22 cellular contexts compared by ENCODE assay signal in genomic region chr18:3069671-3070433, GRCh38. TPM values are rescaled to one million over a fixed set of nuclear protein-coding genes. Genes with fewer than 3 reads are reported as not detected.
DNase-seq lines count a peak whose midpoint lies in the region; ATAC-seq and TF ChIP-seq lines count a peak whose summit lies in the region.
"Had no signal": no experiment of that assay in that cellular context is flagged by ENCODE, and none has a peak within 500 bp of the region (broad histone marks: within the 10 kb centered on the region; RNA-seq: fewer than 3 reads in every experiment).

No MANE protein-coding gene starts in this region.

- no peak overlapping the region for H3K27ac ChIP-seq in esophagus muscularis mucosa (replicated peaks in 1 of 4)
- H3K27ac ChIP-seq: BLaER1, heart right ventricle, SK-N-MC, suprapubic skin had no signal

- H3K9me3 ChIP-seq in T-helper 17 cell (ENCODE audit: control insufficient read depth, low read length, poor library complexity, severe bottlenecking), result no peaks in the 10 kb centered on the region
- no peaks in the 10 kb centered on the region for H3K9me3 ChIP-seq in esophagus muscularis mucosa
- H3K9me3 ChIP-seq: heart right ventricle, MG63, suprapubic skin had no signal

- H3K4me1 ChIP-seq in esophagus muscularis mucosa, result no peaks in the 10 kb centered on the region
- H3K4me1 ChIP-seq: suprapubic skin had no signal

- peaks cover 3% of the 10 kb centered on the region for H3K36me3 Mint-ChIP-seq in activated CD4-positive, alpha-beta T cell treated with anti-CD3 and anti-CD28 coated beads, Interleukin-2, amount 10 ng/mL, durations not matched to agents 24 days and 14 days (ENCODE audit: low read depth)
- no peaks in the 10 kb centered on the region for H3K36me3 Mint-ChIP-seq in T-helper 17 cell (ENCODE audit: low read depth)
- H3K36me3 Mint-ChIP-seq in stimulated activated naive B cell treated with anti-CD40 and anti-IgM and Interleukin-4, amounts not matched to agents 10 μg/mL and 1 μg/mL and 100 μg/mL, for 72 hours, result peaks cover 0 to 2% of the 10 kb centered on the region in 2 donors
- H3K36me3 Mint-ChIP-seq in mesothelial cell of epicardium, result no peaks in the 10 kb centered on the region

- no peak for ATAC-seq in T-helper 17 cell
- ATAC-seq in stimulated activated naive B cell treated with anti-CD40 and anti-IgM and Interleukin-4, amounts not matched to agents 10 μg/mL and 1 μg/mL and 100 μg/mL, for 72 hours (replicated peaks), result peak in 1 of 2 donors; percentile 57
- ATAC-seq in HG03432 (IDR thresholded peaks at IDR 0.05; ENCODE audit: unreplicated experiment), result no peak
- ATAC-seq: heart right ventricle had no signal

- no peak overlapping the region for H3K4me3 Mint-ChIP-seq in activated CD4-positive, alpha-beta T cell treated with anti-CD3 and anti-CD28 coated beads, Interleukin-2, amount 10 ng/mL, durations not matched to agents 24 days and 14 days
- H3K4me3 Mint-ChIP-seq in T-helper 17 cell (no peak overlapping the region), mesothelial cell of epicardium (no peak overlapping the region)
- peak overlapping the region in 1 of 2 donors; percentile 25 for H3K4me3 Mint-ChIP-seq in stimulated activated naive B cell treated with anti-CD40 and anti-IgM and Interleukin-4, amounts not matched to agents 10 μg/mL and 1 μg/mL and 100 μg/mL, for 72 hours
- H3K4me3 Mint-ChIP-seq: endodermal cell, nephron progenitor cell had no signal

- H3K4me3 ChIP-seq in esophagus muscularis mucosa, result no peak overlapping the region
- H3K4me3 ChIP-seq: BLaER1, heart right ventricle, MG63, SK-N-MC, suprapubic skin had no signal

- peaks cover 0 to 40% (median 22%) of the 10 kb centered on the region in 4 donors for H3K36me3 ChIP-seq in esophagus muscularis mucosa
- H3K36me3 ChIP-seq: BLaER1, MG63, suprapubic skin had no signal

- TF ChIP-seq CTCF in esophagus muscularis mucosa (IDR thresholded peaks at IDR 0.05), result no peak
- no peak for TF ChIP-seq CTCF in mesothelial cell of epicardium (IDR thresholded peaks at IDR 0.05; ENCODE audit: unreplicated experiment)

- intact Hi-C loops in activated CD4-positive, alpha-beta T cell treated with anti-CD3 and anti-CD28 coated beads, Interleukin-2, amount 10 ng/mL, durations not matched to agents 24 days and 14 days (cut with micrococcal nuclease), result loop anchor here (1.0 to 10.0 kb wide), 3 partner anchors 9 to 525 kb away; no protein-coding TSS in a partner anchor
- intact Hi-C loops in esophagus muscularis mucosa (cut with DNase I), result loop anchor here (10.0 kb wide), 1 partner anchor 175 kb away; the partner anchor contains the start of gene MYL12A

- no peaks in the 10 kb centered on the region for H3K9me3 Mint-ChIP-seq in activated CD4-positive, alpha-beta T cell treated with anti-CD3 and anti-CD28 coated beads, Interleukin-2, amount 10 ng/mL, durations not matched to agents 24 days and 14 days
- H3K9me3 Mint-ChIP-seq in stimulated activated naive B cell treated with anti-CD40 and anti-IgM and Interleukin-4, amounts not matched to agents 10 μg/mL and 1 μg/mL and 100 μg/mL, for 72 hours, result no peaks in the 10 kb centered on the region
- no peaks in the 10 kb centered on the region for H3K9me3 Mint-ChIP-seq in mesothelial cell of epicardium
- H3K9me3 Mint-ChIP-seq: endodermal cell, nephron progenitor cell had no signal

- peaks cover 47% of the 10 kb centered on the region for H3K4me1 Mint-ChIP-seq in activated CD4-positive, alpha-beta T cell treated with anti-CD3 and anti-CD28 coated beads, Interleukin-2, amount 10 ng/mL, durations not matched to agents 24 days and 14 days
- H3K4me1 Mint-ChIP-seq in T-helper 17 cell (peaks cover 20% of the 10 kb centered on the region), mesothelial cell of epicardium (peaks cover 37% of the 10 kb centered on the region)
- peaks cover 12% of the 10 kb centered on the region in 2 donors for H3K4me1 Mint-ChIP-seq in stimulated activated naive B cell treated with anti-CD40 and anti-IgM and Interleukin-4, amounts not matched to agents 10 μg/mL and 1 μg/mL and 100 μg/mL, for 72 hours

- no peaks in the 10 kb centered on the region for H3K27me3 ChIP-seq in esophagus muscularis mucosa
- H3K27me3 ChIP-seq: BLaER1, heart right ventricle, MG63, suprapubic skin had no signal

- no peak for TF ChIP-seq POLR2A in esophagus muscularis mucosa (IDR thresholded peaks at IDR 0.05; ENCODE audit: low read depth)

- H3K27me3 Mint-ChIP-seq in activated CD4-positive, alpha-beta T cell treated with anti-CD3 and anti-CD28 coated beads, Interleukin-2, amount 10 ng/mL, durations not matched to agents 24 days and 14 days, result no peaks in the 10 kb centered on the region
- H3K27me3 Mint-ChIP-seq in T-helper 17 cell (no peaks in the 10 kb centered on the region), mesothelial cell of epicardium (ENCODE audit: low read depth) (no peaks in the 10 kb centered on the region)
- no peaks in the 10 kb centered on the region for H3K27me3 Mint-ChIP-seq in stimulated activated naive B cell treated with anti-CD40 and anti-IgM and Interleukin-4, amounts not matched to agents 10 μg/mL and 1 μg/mL and 100 μg/mL, for 72 hours
- H3K27me3 Mint-ChIP-seq: progenitor cell of endocrine pancreas had no signal

- peak overlapping the region; percentile 71 for H3K27ac Mint-ChIP-seq in activated CD4-positive, alpha-beta T cell treated with anti-CD3 and anti-CD28 coated beads, Interleukin-2, amount 10 ng/mL, durations not matched to agents 24 days and 14 days
- H3K27ac Mint-ChIP-seq in T-helper 17 cell (peak overlapping the region; percentile 57), mesothelial cell of epicardium (no peak overlapping the region)
- peak overlapping the region; percentile 62 for H3K27ac Mint-ChIP-seq in stimulated activated naive B cell treated with anti-CD40 and anti-IgM and Interleukin-4, amounts not matched to agents 10 μg/mL and 1 μg/mL and 100 μg/mL, for 72 hours
- H3K27ac Mint-ChIP-seq: endodermal cell, nephron progenitor cell, progenitor cell of endocrine pancreas had no signal

- no peak for TF ChIP-seq EP300 in esophagus muscularis mucosa (IDR thresholded peaks at IDR 0.05)

- DNase-seq in activated CD4-positive, alpha-beta T cell treated with anti-CD3 and anti-CD28 coated beads, Interleukin-2, amount 10 ng/mL, durations not matched to agents 24 days and 14 days, result no peak
- no peak for DNase-seq in activated CD4-positive, alpha-beta T cell treated with anti-CD3 and anti-CD28 coated beads for 48 hours
- DNase-seq in T-helper 17 cell (no peak), esophagus muscularis mucosa (ENCODE audit: extremely low spot score) (peak; percentile 79), mesothelial cell of epicardium (ENCODE audit: low spot score in 2 of 2, unreplicated experiment in 2 of 2) (no peak), SK-N-DZ (ENCODE audit: low spot score) (no peak)
- DNase-seq in stimulated activated naive B cell treated with anti-CD40 and anti-IgM and Interleukin-4, amounts not matched to agents 10 μg/mL and 1 μg/mL and 100 μg/mL, for 72 hours, result no peak
- DNase-seq: 8988T; DMS 273 treated with DMSO at 0.1 percent for 48 hours; endodermal cell; heart right ventricle; IMR-90; MG63; NCI-H82; nephron progenitor cell; stimulated activated CD4-positive, alpha-beta T cell treated with anti-CD3 and anti-CD28 coated beads, Interleukin-2, amount 100 ng/mL, for 48 hours; T1000 had no signal

- 76% methylated on average over 5 of the region's 5 CpGs for WGBS in esophagus muscularis mucosa

RNA-seq across cellular contexts. Expression of gene LPIN2, which starts 56.9 kb away (rescaled TPM):
- total RNA-seq in activated CD4-positive, alpha-beta T cell treated with anti-CD3 and anti-CD28 coated beads, Interleukin-2, amount 10 ng/mL, durations not matched to agents 24 days and 14 days, result 111 and 118 TPM in 2 replicates
- total RNA-seq in T-helper 17 cell (10 to 100 TPM; 75.8 to 84.8 TPM), esophagus muscularis mucosa (10 to 100 TPM; 15.4 to 26.9 (median 24.8) TPM), mesothelial cell of epicardium (39.3 to 44.9 TPM (median 42.2 TPM) in 3 replicates)
- 12.1 and 16.6 TPM in 2 replicates for polyA plus RNA-seq in SK-N-DZ (2014; cell fraction: cytosol; rRNA removed)
- polyA plus RNA-seq in SK-N-DZ (2014; cell fraction: nucleus; rRNA removed), result 15.4 and 16.2 TPM in 2 replicates
